22 cellular contexts compared by ENCODE assay signal in genomic region chr3:62631471-62631870, GRCh38.
"Had no signal": no experiment of that assay in that cellular context is flagged by ENCODE, and none has a peak within 500 bp of the region (broad histone marks: within the 10 kb centered on the region; RNA-seq: fewer than 3 reads in every experiment).

No MANE protein-coding gene starts in this region.

- FAIRE-seq: astrocyte, RCC 7860 had no signal

- DNase-seq: activated B cell treated with CpG ODN at 0.5 μM for 24 hours; activated CD4-positive, alpha-beta T cell treated with anti-CD3 and anti-CD28 coated beads for 1 hour; activated CD4-positive, alpha-beta T cell treated with anti-CD3 and anti-CD28 coated beads, Interleukin-2, amount 10 ng/mL, durations not matched to agents 24 days and 14 days; activated CD4-positive, alpha-beta T cell treated with anti-CD3 and anti-CD28 coated beads, Interleukin-2, amount 50 U/mL, for 48 hours; activated CD8-positive, alpha-beta memory T cell treated with anti-CD3 and anti-CD28 coated beads, Interleukin-2, amount 10 ng/mL, durations not matched to agents 7 days and 5 days; activated effector memory CD4-positive, alpha-beta T cell treated with Interleukin-2 at 50 U/mL for 16 hours; activated naive CD4-positive, alpha-beta T cell; activated T-cell treated with anti-CD3 and anti-CD28 coated beads, Interleukin-2, amount 50 U/mL, for 24 hours; amygdala; IMR-90; KBM-7; NCI-H1092; NCI-H187; NCI-H2081 treated with DMSO at 0.1 percent for 48 hours; NCI-H446; NCI-H524; PC-3; SHP77 treated with DMSO at 0.1 percent for 48 hours; T-helper 17 cell; T-helper 9 cell had no signal

- ATAC-seq: activated CD8-positive, alpha-beta memory T cell treated with anti-CD3 and anti-CD28 coated beads, Interleukin-2, amount 10 ng/mL, durations not matched to agents 7 days and 5 days; PC-3; T-helper 17 cell had no signal
